ENCODE assay signal across 2 cellular contexts in genomic region chr1:47328992-47329391, GRCh38.
TF ChIP-seq lines count a peak whose summit lies in the region.

No MANE protein-coding gene starts in this region.

TF ChIP-seq in HepG2, 621 proteins besides CTCF, POLR2A, EP300 and RAD21:
- TF ChIP-seq MBD4 (IDR thresholded peaks at IDR 0.05; ENCODE audit: borderline replicate concordance, low read length) (no peak), ZFP1 (CRISPR knock-in tag; IDR thresholded peaks at IDR 0.05) (no peak), PRDM4 (CRISPR knock-in tag; IDR thresholded peaks at IDR 0.05; ENCODE audit: borderline replicate concordance) (peak; percentile 97; the same call in 1 of the 2 replicates)

TF ChIP-seq in K562, 482 proteins besides CTCF, POLR2A, EP300 and RAD21:
- TF ChIP-seq CHD4 (IDR thresholded peaks at IDR 0.05; ENCODE audit: insufficient read depth, insufficient replicate concordance, low read depth, low read length, poor library complexity, severe bottlenecking) = no peak
- TF ChIP-seq RBM25 (IDR thresholded peaks at IDR 0.05; ENCODE audit: low read depth, low read length, severe bottlenecking) = peak; percentile 88
- TF ChIP-seq PTBP1 (IDR thresholded peaks at IDR 0.05; ENCODE audit: low read depth, low read length) = peak; percentile 83; the same call in 1 of the 2 replicates
- TF ChIP-seq MIER1 (IDR thresholded peaks at IDR 0.05; ENCODE audit: low read depth) = peak; percentile 99
